ENCODE assay signal across 1 cellular context in the genomic region with DNA sequence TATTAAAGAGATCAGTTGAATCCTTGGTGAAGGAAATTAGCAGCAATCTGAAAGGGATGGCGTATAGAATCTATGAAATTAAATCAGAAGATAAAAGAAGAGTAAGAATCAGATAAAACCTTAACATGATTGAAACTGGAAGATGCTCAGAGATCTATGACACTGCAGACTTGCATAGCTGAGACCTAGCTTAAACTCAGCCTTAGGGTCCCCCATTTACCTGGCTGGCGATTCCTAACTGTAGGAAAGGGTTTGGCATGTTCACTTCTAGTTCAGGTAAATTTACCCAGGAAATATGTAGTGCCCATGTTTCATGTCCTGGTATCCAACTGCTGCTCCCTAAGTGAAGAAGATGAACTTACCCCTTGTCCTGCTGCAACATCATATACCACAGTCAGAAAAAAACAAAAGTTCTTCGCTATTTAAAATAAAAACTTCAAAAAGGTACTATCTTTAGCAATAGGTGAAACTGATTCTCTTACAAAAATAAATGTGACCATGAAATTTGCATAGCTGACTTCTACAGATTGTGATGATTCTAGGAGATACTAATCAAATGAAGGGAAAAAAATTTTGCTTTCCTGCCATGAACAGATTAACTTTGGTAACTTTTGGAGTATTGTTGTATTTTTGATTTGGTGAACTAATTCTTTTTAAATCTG.
A peak's percentile ranks its signal among the peaks of the same experiment; 100 is the strongest.
TF ChIP-seq lines count a peak whose summit lies in the region.

No MANE protein-coding gene starts in this region.

TF ChIP-seq in GM12878, 131 proteins besides CTCF, POLR2A, EP300 and RAD21 (continued from another document):
- TF ChIP-seq TCF12 (IDR thresholded peaks at IDR 0.05; ENCODE audit: low read depth, low read length) (no peak), ZNF24 (IDR thresholded peaks at IDR 0.05) (no peak), HDGF (IDR thresholded peaks at IDR 0.05) (no peak), ATF3 (IDR thresholded peaks at IDR 0.05; ENCODE audit: borderline replicate concordance, extremely low read depth, low read depth, low read length) (no peak), SKIL (IDR thresholded peaks at IDR 0.05; ENCODE audit: low read depth, poor library complexity, severe bottlenecking) (no peak), NKRF (conservative IDR thresholded peaks at IDR 0.05) (no peak), HSF1 (IDR thresholded peaks at IDR 0.05; ENCODE audit: low read depth, low read length) (no peak), POU2F2 (IDR thresholded peaks at IDR 0.05; ENCODE audit: borderline replicate concordance, low read depth, low read length) (peak; percentile 37; the same call in 1 of the 3 replicates), SP1 (IDR thresholded peaks at IDR 0.05; ENCODE audit: low read depth, low read length) (no peak), RUNX3 (IDR thresholded peaks at IDR 0.05; ENCODE audit: low read length) (peak; percentile 80), NR2C1 (IDR thresholded peaks at IDR 0.05) (no peak)
